ENCODE assay signal across 3 cellular contexts in genomic region chr10:124430077-124430476, GRCh38. TPM values are rescaled to one million over a fixed set of nuclear protein-coding genes. Genes with fewer than 3 reads are reported as not detected.
"Had no signal": no experiment of that assay in that cellular context is flagged by ENCODE, and none has a peak within 500 bp of the region (broad histone marks: within the 10 kb centered on the region; RNA-seq: fewer than 3 reads in every experiment).

No MANE protein-coding gene starts in this region.

- ATAC-seq: GM12878 had no signal

- H3K4me3 ChIP-seq: GM12878 had no signal

- DNase-seq: GDM1, GF-D8 had no signal

RNA-seq across cellular contexts. Expression of gene NKX1-2, which starts 19.8 kb away (rescaled TPM):
- total RNA-seq: GM12878 had no signal
- polyA plus RNA-seq: GM12878 had no signal
